Comparison of ENCODE assay signal across 17 cellular contexts in genomic region chr18:51133580-51134160, GRCh38.
DNase-seq lines count a peak whose midpoint lies in the region; TF ChIP-seq lines count a peak whose summit lies in the region.
"Had no signal": no experiment of that assay in that cellular context is flagged by ENCODE, and none has a peak within 500 bp of the region (broad histone marks: within the 10 kb centered on the region; RNA-seq: fewer than 3 reads in every experiment).

No MANE protein-coding gene starts in this region.

- no peaks in the 10 kb centered on the region for H3K27me3 ChIP-seq in breast epithelium
- H3K27me3 ChIP-seq in liver (ENCODE audit: control insufficient read depth in 4 of 4, insufficient read depth in 4 of 4, low read length in 3 of 4), result no peaks in the 10 kb centered on the region
- H3K27me3 ChIP-seq in thyroid gland, result no peaks in the 10 kb centered on the region
- H3K27me3 ChIP-seq: BLaER1 had no signal

- no TSS peak for BruUV-seq in MCF 10A (replicated peaks; lab: Mats Ljungman, UMichigan)

- H3K27me3 Mint-ChIP-seq in MCF 10A (ENCODE audit: insufficient read depth, unreplicated experiment), result no peaks in the 10 kb centered on the region

- H3K27ac ChIP-seq in breast epithelium (no peak overlapping the region), liver (ENCODE audit: low read depth in 1 of 2, low read length in 2 of 2) (no peak overlapping the region), thyroid gland (peak overlapping the region in 1 of 3 donors; percentile 7)
- H3K27ac ChIP-seq: 22Rv1, BLaER1 had no signal

- WGBS in liver, result 31% methylated on average over 12 of the region's 12 CpGs
- WGBS in thyroid gland, 2 donors, result 41 to 44% methylated on average over 12 of the region's 12 CpGs

- peaks cover 45% of the 10 kb centered on the region for H3K4me1 Mint-ChIP-seq in MCF 10A (ENCODE audit: insufficient read depth, unreplicated experiment)

- no peaks in the 10 kb centered on the region for H3K4me1 ChIP-seq in breast epithelium
- H3K4me1 ChIP-seq in liver (ENCODE audit: control insufficient read depth in 4 of 4, insufficient read depth in 4 of 4, low read length in 3 of 4), result peaks cover 7 to 30% (median 18%) of the 10 kb centered on the region in 4 donors
- peaks cover 0 to 7% of the 10 kb centered on the region in 2 donors for H3K4me1 ChIP-seq in thyroid gland
- H3K4me1 ChIP-seq: BLaER1 had no signal

- peak overlapping the region; percentile 85 for H3K4me3 Mint-ChIP-seq in MCF 10A (ENCODE audit: unreplicated experiment)

- H3K9me3 ChIP-seq in breast epithelium (no peaks in the 10 kb centered on the region), liver (ENCODE audit: control insufficient read depth in 4 of 4, low read length in 3 of 4) (no peaks in the 10 kb centered on the region), thyroid gland (no peaks in the 10 kb centered on the region)
- H3K9me3 ChIP-seq: BLaER1 had no signal

- H3K4me3 ChIP-seq in breast epithelium, result no peak overlapping the region
- H3K4me3 ChIP-seq in liver (ENCODE audit: low read depth in 1 of 3, low read length in 3 of 3), result no peak overlapping the region
- no peak overlapping the region for H3K4me3 ChIP-seq in thyroid gland (replicated peaks in 1 of 3)
- H3K4me3 ChIP-seq: BLaER1 had no signal

- H3K9ac ChIP-seq in liver (ENCODE audit: low read depth in 1 of 2, low read length in 2 of 2), result no peak overlapping the region
- H3K9ac ChIP-seq: BLaER1 had no signal

- peak overlapping the region; percentile 97 for H3K27ac Mint-ChIP-seq in MCF 10A (ENCODE audit: low read depth, unreplicated experiment)

- H3K36me3 Mint-ChIP-seq in MCF 10A (ENCODE audit: insufficient read depth, unreplicated experiment), result peaks cover 13% of the 10 kb centered on the region

- intact Hi-C loops in MCF 10A (cut with micrococcal nuclease) (loop anchor here (2.0 to 10.0 kb wide), 4 partner anchors 17 to 481 kb away; no protein-coding TSS in a partner anchor), breast epithelium (cut with DNase I; ENCODE audit: low total_unique reads) (no loop called here), thyroid gland (cut with DNase I) (no loop called here)

- TF ChIP-seq RAD21 in liver (IDR thresholded peaks at IDR 0.05), result peak; percentile 41 to 54

- DNase-seq in MCF 10A (ENCODE audit: unreplicated experiment), result peak; percentile 91
- no peak for DNase-seq in breast epithelium (ENCODE audit: low spot score in 2 of 2)
- peak; percentile 44 for DNase-seq in fibroblast of gingiva (ENCODE audit: low read depth)
- peak; percentile 56 to 59 for DNase-seq in thyroid gland
- no peak for DNase-seq in DMS153 treated with DMSO at 0.1 percent for 48 hours (lab: John Stamatoyannopoulos, UW; ENCODE audit: unreplicated experiment)
- DNase-seq in cortex of kidney (lab: John Stamatoyannopoulos, UW), result no peak
- DNase-seq in DMS 273 treated with DMSO at 0.1 percent for 48 hours (lab: John Stamatoyannopoulos, UW), result no peak
- DNase-seq: DMS53, H7, IMR-90, MV-4-11, NCI-H1417 treated with DMSO at 0.1 percent for 48 hours, NCI-H2029, NCI-H510A had no signal

- TF ChIP-seq CTCF in MCF 10A (IDR thresholded peaks at IDR 0.05; ENCODE audit: unreplicated experiment), result no peak
- TF ChIP-seq CTCF in breast epithelium (IDR thresholded peaks at IDR 0.05), result no peak
- TF ChIP-seq CTCF in liver (IDR thresholded peaks at IDR 0.05; ENCODE audit: low read depth, low read length, missing input control), result peak; percentile 22
- no peak for TF ChIP-seq CTCF in thyroid gland (IDR thresholded peaks at IDR 0.05)

- TF ChIP-seq POLR2A in breast epithelium (IDR thresholded peaks at IDR 0.05) (no peak), thyroid gland (IDR thresholded peaks at IDR 0.05) (no peak)

- no peaks in the 10 kb centered on the region for H3K9me3 Mint-ChIP-seq in MCF 10A (ENCODE audit: unreplicated experiment)

- H3K36me3 ChIP-seq in breast epithelium (no peaks in the 10 kb centered on the region), liver (ENCODE audit: control insufficient read depth in 4 of 4, insufficient read depth in 3 of 4, low read depth in 1 of 4, low read length in 3 of 4) (no peaks in the 10 kb centered on the region), thyroid gland (no peaks in the 10 kb centered on the region)
- H3K36me3 ChIP-seq: BLaER1 had no signal

- CTCF ChIA-PET in MCF 10A (lab: Yijun Ruan, JAX), result interaction anchor here (0.6 to 5.8 kb wide), 18 partner anchors 10 to 1510 kb away, joined by 3 to 38 read pairs (median 3); partner anchors contain the start of gene MEX3C

- POLR2A ChIA-PET in MCF 10A (lab: Yijun Ruan, JAX), result interaction anchor here (0.6 to 7.2 kb wide), 15 partner anchors 15 to 1364 kb away, joined by 3 to 262 read pairs (median 3); partner anchors contain the start of genes ELAC1, MEX3C and SMAD4

TF ChIP-seq in liver, 16 proteins besides CTCF, POLR2A, EP300 and RAD21:
- TF ChIP-seq MAX (IDR thresholded peaks at IDR 0.05) (peak; percentile 96), SP1 (IDR thresholded peaks at IDR 0.05) (peak; percentile 80), FOXA2 (IDR thresholded peaks at IDR 0.05) (peak; percentile 41), TAF1 (conservative IDR thresholded peaks at IDR 0.05) (no peak), ZBTB33 (IDR thresholded peaks at IDR 0.05) (peak; percentile 84), ATF3 (IDR thresholded peaks at IDR 0.05) (peak; percentile 14), GABPA (IDR thresholded peaks at IDR 0.05 in 1 of 2, conservative IDR thresholded peaks at IDR 0.05 in 1 of 2) (peak in 1 of 2 donors; percentile 52), EGR1 (IDR thresholded peaks at IDR 0.05; ENCODE audit: low read depth in 2 of 2) (peak in 1 of 2 donors; percentile 60), REST (IDR thresholded peaks at IDR 0.05) (peak; percentile 71), HNF4A (conservative IDR thresholded peaks at IDR 0.05) (peak; percentile 89 to 94), RXRA (IDR thresholded peaks at IDR 0.05) (peak; percentile 97 to 98), NR2F2 (IDR thresholded peaks at IDR 0.05) (no peak), HNF4G (IDR thresholded peaks at IDR 0.05) (peak; percentile 61), JUND (IDR thresholded peaks at IDR 0.05) (peak; percentile 79 to 88), FOXA1 (IDR thresholded peaks at IDR 0.05) (peak; percentile 52), YY1 (IDR thresholded peaks at IDR 0.05) (peak; percentile 54)
TF ChIP-seq in liver: peak in this region for 14.

Comparison
In these comparisons a context has a peak if more than half of its experiments do, and no peak if none do; other contexts are left out.
1. DNase-seq: peak in MCF 10A (single experiment), fibroblast of gingiva (single experiment) and thyroid gland (2 of 2); none in breast epithelium (0 of 2), DMS153 treated with DMSO at 0.1 percent for 48 hours (single experiment), cortex of kidney (single experiment) and DMS 273 treated with DMSO at 0.1 percent for 48 hours (single experiment).